12 cellular contexts compared by ENCODE assay signal in genomic region chr19:13692096-13692495, GRCh38.
A peak's percentile ranks its signal among the peaks of the same experiment; 100 is the strongest.
DNase-seq lines count a peak whose midpoint lies in the region; ATAC-seq and TF ChIP-seq lines count a peak whose summit lies in the region.
"Had no signal": no experiment of that assay in that cellular context is flagged by ENCODE, and none has a peak within 500 bp of the region (broad histone marks: within the 10 kb centered on the region; RNA-seq: fewer than 3 reads in every experiment).

No MANE protein-coding gene starts in this region.

- no peaks in the 10 kb centered on the region for H3K27me3 ChIP-seq in foreskin keratinocyte

- peaks cover 4 to 31% (median 20%) of the 10 kb centered on the region in 5 donors for H3K27me3 Mint-ChIP-seq in naive thymus-derived CD8-positive, alpha-beta T cell

- H3K36me3 Mint-ChIP-seq in stimulated activated effector memory CD8-positive, alpha-beta T cell treated with anti-CD3 and anti-CD28 coated beads, Interleukin-12 subunit alpha, Interleukin-12 subunit beta, amount 100 ng/mL, for 72 hours, result no peaks in the 10 kb centered on the region
- peaks cover 0 to 5% (median 0%) of the 10 kb centered on the region in 3 donors for H3K36me3 Mint-ChIP-seq in naive thymus-derived CD8-positive, alpha-beta T cell
- H3K36me3 Mint-ChIP-seq: naive thymus-derived CD4-positive, alpha-beta T cell had no signal

- DNase-seq in A172 (ENCODE audit: low spot score), result peak; percentile 90
- DNase-seq in HK-2 (ENCODE audit: unreplicated experiment), result peak; percentile 16
- peak; percentile 35 for DNase-seq in T1000 (lab: John Stamatoyannopoulos, UW)
- DNase-seq in foreskin keratinocyte, result peak; percentile 65 to 77
- no peak for DNase-seq in stimulated activated effector memory CD8-positive, alpha-beta T cell treated with anti-CD3 and anti-CD28 coated beads, Interleukin-12 subunit alpha, Interleukin-12 subunit beta, amount 100 ng/mL, for 72 hours (ENCODE audit: low spot score in 2 of 2)
- DNase-seq in ecto neural progenitor cell (ENCODE audit: low spot score), result no peak
- DNase-seq in naive thymus-derived CD8-positive, alpha-beta T cell, result no peak
- DNase-seq in activated gamma-delta T cell treated with Interleukin-2 at 50 U/mL for 16 hours, result no peak
- DNase-seq: activated CD4-positive, alpha-beta T cell treated with anti-CD3 and anti-CD28 coated beads, Interleukin-2, amount 50 U/mL, for 4 hours; naive thymus-derived CD4-positive, alpha-beta T cell; stimulated activated CD4-positive, alpha-beta T cell treated with anti-CD3 and anti-CD28 coated beads, Interleukin-4, amount 100 ng/mL, for 24 hours had no signal

- H3K9me3 Mint-ChIP-seq in stimulated activated effector memory CD8-positive, alpha-beta T cell treated with anti-CD3 and anti-CD28 coated beads, Interleukin-12 subunit alpha, Interleukin-12 subunit beta, amount 100 ng/mL, for 72 hours, result no peaks in the 10 kb centered on the region
- peaks cover 0 to 4% (median 0%) of the 10 kb centered on the region in 9 donors for H3K9me3 Mint-ChIP-seq in naive thymus-derived CD8-positive, alpha-beta T cell

- H3K4me1 Mint-ChIP-seq in stimulated activated effector memory CD8-positive, alpha-beta T cell treated with anti-CD3 and anti-CD28 coated beads, Interleukin-12 subunit alpha, Interleukin-12 subunit beta, amount 100 ng/mL, for 72 hours, result no peaks in the 10 kb centered on the region
- H3K4me1 Mint-ChIP-seq in naive thymus-derived CD8-positive, alpha-beta T cell, result no peaks in the 10 kb centered on the region
- H3K4me1 Mint-ChIP-seq: B cell had no signal

- no peak overlapping the region for H3K4me3 Mint-ChIP-seq in stimulated activated effector memory CD8-positive, alpha-beta T cell treated with anti-CD3 and anti-CD28 coated beads, Interleukin-12 subunit alpha, Interleukin-12 subunit beta, amount 100 ng/mL, for 72 hours
- H3K4me3 Mint-ChIP-seq in naive thymus-derived CD8-positive, alpha-beta T cell, result no peak overlapping the region
- H3K4me3 Mint-ChIP-seq: B cell; naive thymus-derived CD4-positive, alpha-beta T cell had no signal

- POLR2A ChIA-PET in naive thymus-derived CD8-positive, alpha-beta T cell (lab: Charles Lee), result no interaction called here

- peak; percentile 93 for ATAC-seq in foreskin keratinocyte
- no peak for ATAC-seq in stimulated activated effector memory CD8-positive, alpha-beta T cell treated with anti-CD3 and anti-CD28 coated beads, Interleukin-12 subunit alpha, Interleukin-12 subunit beta, amount 100 ng/mL, for 72 hours
- ATAC-seq in naive thymus-derived CD8-positive, alpha-beta T cell, result no peak
- ATAC-seq: naive thymus-derived CD4-positive, alpha-beta T cell had no signal

- no peak overlapping the region for H3K27ac Mint-ChIP-seq in stimulated activated effector memory CD8-positive, alpha-beta T cell treated with anti-CD3 and anti-CD28 coated beads, Interleukin-12 subunit alpha, Interleukin-12 subunit beta, amount 100 ng/mL, for 72 hours
- no peak overlapping the region for H3K27ac Mint-ChIP-seq in naive thymus-derived CD8-positive, alpha-beta T cell
- H3K27ac Mint-ChIP-seq: B cell; naive thymus-derived CD4-positive, alpha-beta T cell had no signal

- no peak for TF ChIP-seq CTCF in foreskin keratinocyte (conservative IDR thresholded peaks at IDR 0.05)

- H3K4me1 ChIP-seq in foreskin keratinocyte, result peaks cover 3% of the 10 kb centered on the region

- H3K27ac ChIP-seq in foreskin keratinocyte, result no peak overlapping the region

Comparison
In these comparisons a context has a peak if more than half of its experiments do, and no peak if none do; other contexts are left out.
1. DNase-seq: peak in A172 (single experiment), HK-2 (single experiment), T1000 (single experiment) and foreskin keratinocyte (2 of 2); none in stimulated activated effector memory CD8-positive, alpha-beta T cell treated with anti-CD3 and anti-CD28 coated beads, Interleukin-12 subunit alpha, Interleukin-12 subunit beta, amount 100 ng/mL, for 72 hours (0 of 2), ecto neural progenitor cell (single experiment), naive thymus-derived CD8-positive, alpha-beta T cell (0 of 10) and activated gamma-delta T cell treated with Interleukin-2 at 50 U/mL for 16 hours (single experiment).